In the genomic region with DNA sequence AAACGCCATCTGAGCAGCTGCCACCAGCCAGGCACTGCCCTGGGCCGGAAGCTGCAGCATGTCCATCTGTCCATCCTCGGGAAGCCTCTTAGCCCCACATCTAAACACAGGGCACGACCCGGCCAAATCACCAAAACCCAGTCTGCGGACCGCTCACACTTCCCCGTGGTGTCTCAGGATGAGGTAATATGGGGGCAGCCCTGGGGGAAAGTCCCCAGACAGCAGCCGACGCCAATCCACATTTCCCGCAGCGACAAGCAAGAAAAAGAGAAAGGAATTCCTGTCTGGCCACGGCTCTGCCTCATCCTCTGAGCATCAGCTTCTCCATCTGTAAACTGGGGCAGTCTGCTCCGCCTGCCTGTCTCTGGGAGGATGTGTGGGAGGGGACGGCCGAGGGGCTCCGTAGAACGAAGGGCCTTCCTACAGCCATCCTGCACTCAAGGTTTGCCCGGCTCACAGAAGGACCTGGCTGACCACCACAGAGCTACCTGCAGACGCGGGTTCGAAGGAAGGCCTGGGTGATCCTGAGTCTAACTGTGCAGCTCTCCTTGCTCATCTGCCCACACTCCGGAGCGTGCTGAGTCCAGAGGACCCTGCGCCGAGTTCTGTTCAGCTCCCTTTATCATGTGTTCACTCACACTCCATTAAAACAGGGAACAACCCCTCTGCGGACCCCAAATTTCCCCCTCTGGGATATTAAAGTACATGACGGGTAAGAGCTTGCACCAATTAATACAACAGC, we compare ENCODE assay signal across 11 cellular contexts.
DNase-seq lines count a peak whose midpoint lies in the region; ATAC-seq and TF ChIP-seq lines count a peak whose summit lies in the region.
"Had no signal": no experiment of that assay in that cellular context is flagged by ENCODE, and none has a peak within 500 bp of the region (broad histone marks: within the 10 kb centered on the region; RNA-seq: fewer than 3 reads in every experiment).

No MANE protein-coding gene starts in this region.

- H4K20me1 ChIP-seq in fibroblast of lung (ENCODE audit: control insufficient read depth, extremely low read depth, insufficient read depth, low read length): no peaks in the 10 kb centered on the region

- H3K4me3 ChIP-seq in AG04450 (ENCODE audit: low read depth, low read length) (no peak overlapping the region), fibroblast of lung (replicated peaks in 1 of 4; ENCODE audit: control extremely low read depth in 1 of 4, insufficient read depth in 1 of 4, low read depth in 3 of 4, low read length in 4 of 4) (no peak overlapping the region)
- H3K4me3 ChIP-seq in effector memory CD4-positive, alpha-beta T cell (ENCODE audit: insufficient read depth, low read depth, low read length, poor library complexity, severe bottlenecking): no peak overlapping the region

- H2AFZ ChIP-seq in fibroblast of lung (ENCODE audit: low read length): no peak overlapping the region

- ATAC-seq in HG03039 (IDR thresholded peaks at IDR 0.05; ENCODE audit: unreplicated experiment): peak; percentile 55

- no peak overlapping the region for H3K9ac ChIP-seq in fibroblast of lung (ENCODE audit: insufficient read depth, low read length)

- CTCF ChIA-PET in AG04450 (lab: Charles Lee) (interaction anchor here (1.0 kb wide), 1 partner anchor 7 kb away, joined by 3 read pairs; no protein-coding TSS in a partner anchor), GM10248 (lab: Yijun Ruan, JAX) (no interaction called here)

- H3K4me1 ChIP-seq in fibroblast of lung (ENCODE audit: control insufficient read depth, extremely low read depth, insufficient read depth, low read length): peaks cover 17% of the 10 kb centered on the region
- H3K4me1 ChIP-seq in effector memory CD4-positive, alpha-beta T cell (ENCODE audit: control insufficient read depth, insufficient read depth, low read length, poor library complexity, severe bottlenecking): no peaks in the 10 kb centered on the region

- H3K27ac ChIP-seq in AG04450 (ENCODE audit: low read depth, low read length) (peak overlapping the region; percentile 31), fibroblast of lung (ENCODE audit: insufficient read depth, low read length) (no peak overlapping the region)
- H3K27ac ChIP-seq in effector memory CD4-positive, alpha-beta T cell (ENCODE audit: insufficient read depth, low read length, poor library complexity, severe bottlenecking): no peak overlapping the region
- H3K27ac ChIP-seq: tibial artery had no signal

- no peaks in the 10 kb centered on the region; the same call in 1 of the 2 replicates for H3K9me3 ChIP-seq in AG04450 (ENCODE audit: control insufficient read depth, insufficient read depth, low read length)
- H3K9me3 ChIP-seq in fibroblast of lung (ENCODE audit: control insufficient read depth, insufficient read depth, low read depth, low read length): no peaks in the 10 kb centered on the region
- no peaks in the 10 kb centered on the region for H3K9me3 ChIP-seq in effector memory CD4-positive, alpha-beta T cell (ENCODE audit: control insufficient read depth, low read length)
- H3K9me3 ChIP-seq: tibial artery had no signal

- H3K27me3 ChIP-seq in AG04450 (ENCODE audit: control insufficient read depth, insufficient read depth, low read length) (no peaks in the 10 kb centered on the region), fibroblast of lung (ENCODE audit: control insufficient read depth, insufficient read depth, low read length) (peaks cover 6% of the 10 kb centered on the region)
- H3K27me3 ChIP-seq in effector memory CD4-positive, alpha-beta T cell (replicated peaks; ENCODE audit: control insufficient read depth, insufficient read depth, low read length, poor library complexity, severe bottlenecking): no peaks in the 10 kb centered on the region
- H3K27me3 ChIP-seq: tibial artery had no signal

- TF ChIP-seq CTCF in AG04450 (IDR thresholded peaks at IDR 0.05; ENCODE audit: low read depth, low read length) (no peak), fibroblast of lung (conservative IDR thresholded peaks at IDR 0.05 in 1 of 2, IDR thresholded peaks at IDR 0.05 in 1 of 2; ENCODE audit: low read depth in 1 of 2, low read length in 2 of 2) (no peak), GM10266 (IDR thresholded peaks at IDR 0.05; ENCODE audit: control insufficient read depth, insufficient read depth, low read depth, missing control alignments) (no peak), GM10248 (IDR thresholded peaks at IDR 0.05; ENCODE audit: control extremely low read depth, extremely low read depth, low read depth, missing control alignments) (no peak)

- H3K79me2 ChIP-seq in fibroblast of lung (ENCODE audit: control insufficient read depth, insufficient read depth, low read length): no peaks in the 10 kb centered on the region

- no peaks in the 10 kb centered on the region for H3K36me3 ChIP-seq in fibroblast of lung (ENCODE audit: control insufficient read depth, insufficient read depth, low read length)
- no peaks in the 10 kb centered on the region for H3K36me3 ChIP-seq in effector memory CD4-positive, alpha-beta T cell (ENCODE audit: control insufficient read depth, insufficient read depth, low read length)
- H3K36me3 ChIP-seq: tibial artery had no signal

- DNase-seq in AG04450 (ENCODE audit: low read depth, low spot score) (no peak), fibroblast of lung (ENCODE audit: low read depth in 2 of 2) (peak in 1 of 2 donors; percentile 82), lung microvascular endothelial cell (ENCODE audit: low read depth in 2 of 2) (peak; percentile 56 to 85), C1 segment of cervical spinal cord (lab: John Stamatoyannopoulos, UW) (no peak), GM10266 (ENCODE audit: extremely low spot score) (no peak), GM10248 (ENCODE audit: extremely low spot score) (no peak)
- DNase-seq in effector memory CD4-positive, alpha-beta T cell: no peak
- DNase-seq: immature natural killer cell, RPMI8226 had no signal

- POLR2A ChIA-PET in AG04450 (lab: Yijun Ruan, JAX): no interaction called here
- POLR2A ChIA-PET in GM10248 (lab: Yijun Ruan, JAX): no interaction called here

- peak overlapping the region; percentile 77 for H3K4me2 ChIP-seq in fibroblast of lung (ENCODE audit: extremely low read depth, insufficient read depth, low read length)

Comparison
In these comparisons a context has a peak if more than half of its experiments do, and no peak if none do; other contexts are left out.
1. DNase-seq: peak in lung microvascular endothelial cell (2 of 2); none in AG04450 (single experiment), C1 segment of cervical spinal cord (0 of 14), GM10266 (single experiment), effector memory CD4-positive, alpha-beta T cell (0 of 3) and GM10248 (single experiment).